Comparison of ENCODE assay signal across 24 cellular contexts in genomic region chr10:14530465-14530864, GRCh38.
DNase-seq lines count a peak whose midpoint lies in the region; ATAC-seq and TF ChIP-seq lines count a peak whose summit lies in the region.
"Had no signal": no experiment of that assay in that cellular context is flagged by ENCODE, and none has a peak within 500 bp of the region (broad histone marks: within the 10 kb centered on the region; RNA-seq: fewer than 3 reads in every experiment).

No MANE protein-coding gene starts in this region.

- intact Hi-C loops in activated CD4-positive, alpha-beta T cell treated with anti-CD3 and anti-CD28 coated beads for 36 hours (cut with DNase I, micrococcal nuclease): no loop called here
- intact Hi-C loops in activated CD4-positive, alpha-beta memory T cell treated with anti-CD3 and anti-CD28 coated beads for 36 hours (cut with micrococcal nuclease): no loop called here
- intact Hi-C loops in adrenal gland (cut with DNase I): loop anchor here in 1 of 2 donors (10.0 kb wide), 1 partner anchor 304 kb away; the partner anchor contains the start of genes CDNF, HSPA14 and MSANTD7

- H3K36me3 ChIP-seq in adrenal gland (replicated peaks in 1 of 2): peaks cover 0 to 16% of the 10 kb centered on the region in 2 donors
- H3K36me3 ChIP-seq: breast epithelium had no signal

- H3K4me1 ChIP-seq in adrenal gland (replicated peaks in 1 of 2): peaks cover 8 to 10% of the 10 kb centered on the region in 2 donors
- H3K4me1 ChIP-seq: breast epithelium, uterus had no signal

- no peak overlapping the region for H3K4me3 Mint-ChIP-seq in activated CD4-positive, alpha-beta T cell treated with anti-CD3 and anti-CD28 coated beads for 36 hours
- no peak overlapping the region for H3K4me3 Mint-ChIP-seq in activated CD4-positive, alpha-beta memory T cell treated with anti-CD3 and anti-CD28 coated beads for 36 hours
- H3K4me3 Mint-ChIP-seq in endothelial cell (ENCODE audit: unreplicated experiment): peak overlapping the region; percentile 23
- H3K4me3 Mint-ChIP-seq in osteocyte (ENCODE audit: unreplicated experiment): no peak overlapping the region
- H3K4me3 Mint-ChIP-seq: dendritic cell treated with granulocyte-macrophage colony-stimulating factor and Interleukin-4, amounts not matched to agents 40 ng/mL and 50 ng/mL, for 4 days; nephron progenitor cell had no signal

- H3K27me3 ChIP-seq in adrenal gland: no peaks in the 10 kb centered on the region
- H3K27me3 ChIP-seq: BLaER1 treated with 17β-estradiol and CSF1 and Interleukin-3, amounts not matched to agents 10 nM and 100 nM; breast epithelium; uterus had no signal

- TF ChIP-seq CTCF in endothelial cell (IDR thresholded peaks at IDR 0.05; ENCODE audit: unreplicated experiment) (no peak), osteocyte (IDR thresholded peaks at IDR 0.05) (no peak), adrenal gland (IDR thresholded peaks at IDR 0.05) (no peak)

- H3K9me3 Mint-ChIP-seq in activated CD4-positive, alpha-beta T cell treated with anti-CD3 and anti-CD28 coated beads for 36 hours (ENCODE audit: low read depth): no peaks in the 10 kb centered on the region
- H3K9me3 Mint-ChIP-seq in activated CD4-positive, alpha-beta memory T cell treated with anti-CD3 and anti-CD28 coated beads for 36 hours: no peaks in the 10 kb centered on the region
- no peaks in the 10 kb centered on the region for H3K9me3 Mint-ChIP-seq in endothelial cell (ENCODE audit: unreplicated experiment)
- H3K9me3 Mint-ChIP-seq in osteocyte (ENCODE audit: unreplicated experiment): no peaks in the 10 kb centered on the region
- H3K9me3 Mint-ChIP-seq in activated naive CD4-positive, alpha-beta T cell treated with anti-CD3 and anti-CD28 coated beads, Interleukin-2, amount 50 U/mL, for 72 hours: no peaks in the 10 kb centered on the region
- H3K9me3 Mint-ChIP-seq: dendritic cell treated with granulocyte-macrophage colony-stimulating factor and Interleukin-4, amounts not matched to agents 40 ng/mL and 50 ng/mL, for 4 days; nephron progenitor cell had no signal

- H3K27ac ChIP-seq in adrenal gland: no peak overlapping the region
- H3K27ac ChIP-seq: BLaER1 treated with 17β-estradiol and CSF1 and Interleukin-3, amounts not matched to agents 10 nM and 100 nM; breast epithelium; SK-N-MC; uterus had no signal

- CTCF ChIA-PET in activated CD4-positive, alpha-beta T cell treated with anti-CD3 and anti-CD28 coated beads for 36 hours (lab: Charles Lee): no interaction called here
- CTCF ChIA-PET in activated CD4-positive, alpha-beta memory T cell treated with anti-CD3 and anti-CD28 coated beads for 36 hours (lab: Charles Lee): interaction anchor here (1.2 to 1.4 kb wide), 2 partner anchors 13 to 22 kb away, joined by 3 to 4 read pairs; no protein-coding TSS in a partner anchor

- no peak overlapping the region for H3K4me3 ChIP-seq in adrenal gland
- H3K4me3 ChIP-seq: BLaER1 treated with 17β-estradiol and CSF1 and Interleukin-3, amounts not matched to agents 10 nM and 100 nM; breast epithelium; SK-N-MC; uterus had no signal

- 74 to 75% (median 75%) methylated on average over 5 of the region's 5 CpGs for WGBS in adrenal gland, 4 donors

- H3K4me1 Mint-ChIP-seq in activated CD4-positive, alpha-beta T cell treated with anti-CD3 and anti-CD28 coated beads for 36 hours: peaks cover 88% of the 10 kb centered on the region
- peaks cover 92% of the 10 kb centered on the region for H3K4me1 Mint-ChIP-seq in activated CD4-positive, alpha-beta memory T cell treated with anti-CD3 and anti-CD28 coated beads for 36 hours (ENCODE audit: low read depth)
- peaks cover 49% of the 10 kb centered on the region for H3K4me1 Mint-ChIP-seq in endothelial cell (ENCODE audit: unreplicated experiment)
- H3K4me1 Mint-ChIP-seq in osteocyte (ENCODE audit: unreplicated experiment): peaks cover 41% of the 10 kb centered on the region

- peaks cover 72% of the 10 kb centered on the region for H3K36me3 Mint-ChIP-seq in activated CD4-positive, alpha-beta T cell treated with anti-CD3 and anti-CD28 coated beads for 36 hours (ENCODE audit: low read depth)
- peaks cover 59% of the 10 kb centered on the region for H3K36me3 Mint-ChIP-seq in activated CD4-positive, alpha-beta memory T cell treated with anti-CD3 and anti-CD28 coated beads for 36 hours
- H3K36me3 Mint-ChIP-seq in endothelial cell (ENCODE audit: low read depth, unreplicated experiment) (peaks cover 50% of the 10 kb centered on the region), osteocyte (ENCODE audit: unreplicated experiment) (peaks cover 16% of the 10 kb centered on the region)
- H3K36me3 Mint-ChIP-seq in activated naive CD4-positive, alpha-beta T cell treated with anti-CD3 and anti-CD28 coated beads, Interleukin-2, amount 50 U/mL, for 72 hours: peaks cover 6 to 51% of the 10 kb centered on the region in 2 donors

- H3K27ac Mint-ChIP-seq in activated CD4-positive, alpha-beta T cell treated with anti-CD3 and anti-CD28 coated beads for 36 hours: peak overlapping the region; percentile 17
- H3K27ac Mint-ChIP-seq in activated CD4-positive, alpha-beta memory T cell treated with anti-CD3 and anti-CD28 coated beads for 36 hours: peak overlapping the region; percentile 70
- no peak overlapping the region for H3K27ac Mint-ChIP-seq in endothelial cell (ENCODE audit: unreplicated experiment)
- H3K27ac Mint-ChIP-seq in osteocyte (ENCODE audit: unreplicated experiment): peak overlapping the region; percentile 12
- peak overlapping the region in 1 of 2 donors; percentile 33 for H3K27ac Mint-ChIP-seq in activated naive CD4-positive, alpha-beta T cell treated with anti-CD3 and anti-CD28 coated beads, Interleukin-2, amount 50 U/mL, for 72 hours
- H3K27ac Mint-ChIP-seq: dendritic cell treated with granulocyte-macrophage colony-stimulating factor and Interleukin-4, amounts not matched to agents 40 ng/mL and 50 ng/mL, for 4 days; nephron progenitor cell had no signal

- TF ChIP-seq POLR2A in adrenal gland (IDR thresholded peaks at IDR 0.05): no peak

- no peak for ATAC-seq in activated CD4-positive, alpha-beta T cell treated with anti-CD3 and anti-CD28 coated beads for 36 hours
- no peak for ATAC-seq in activated naive CD4-positive, alpha-beta T cell treated with anti-CD3 and anti-CD28 coated beads, Interleukin-2, amount 50 U/mL, for 72 hours

- no peaks in the 10 kb centered on the region for H3K27me3 Mint-ChIP-seq in activated CD4-positive, alpha-beta T cell treated with anti-CD3 and anti-CD28 coated beads for 36 hours
- H3K27me3 Mint-ChIP-seq in activated CD4-positive, alpha-beta memory T cell treated with anti-CD3 and anti-CD28 coated beads for 36 hours: no peaks in the 10 kb centered on the region
- peaks cover 10% of the 10 kb centered on the region for H3K27me3 Mint-ChIP-seq in endothelial cell (ENCODE audit: unreplicated experiment)
- no peaks in the 10 kb centered on the region for H3K27me3 Mint-ChIP-seq in osteocyte (ENCODE audit: unreplicated experiment)
- H3K27me3 Mint-ChIP-seq: dendritic cell treated with granulocyte-macrophage colony-stimulating factor and Interleukin-4, amounts not matched to agents 40 ng/mL and 50 ng/mL, for 4 days; progenitor cell of endocrine pancreas had no signal

- no peak for DNase-seq in activated CD4-positive, alpha-beta T cell treated with anti-CD3 and anti-CD28 coated beads for 36 hours
- DNase-seq in activated CD4-positive, alpha-beta T cell treated with anti-CD3 and anti-CD28 coated beads for 1 hour: no peak
- no peak for DNase-seq in activated CD4-positive, alpha-beta memory T cell treated with anti-CD3 and anti-CD28 coated beads for 36 hours
- DNase-seq in endothelial cell (ENCODE audit: low spot score) (no peak), osteocyte (ENCODE audit: extremely low spot score, unreplicated experiment) (no peak), adrenal gland (no peak), COR-L47 (lab: John Stamatoyannopoulos, UW) (no peak)
- no peak for DNase-seq in activated naive CD4-positive, alpha-beta T cell treated with anti-CD3 and anti-CD28 coated beads, Interleukin-2, amount 50 U/mL, for 72 hours (ENCODE audit: low spot score in 2 of 2)
- DNase-seq: 8988T; activated CD4-positive, alpha-beta T cell treated with anti-CD3 and anti-CD28 coated beads for 48 hours; DMS53; hypothalamus; mammary epithelial cell; NCI-H1048; NCI-H2081 treated with DMSO at 0.1 percent for 48 hours; NCI-H510A; nephron progenitor cell; stimulated activated CD4-positive, alpha-beta T cell treated with anti-CD3 and anti-CD28 coated beads, Interleukin-1b, Interleukin-23, amount 100 ng/mL, for 48 hours; uterus had no signal

- no peaks in the 10 kb centered on the region for H3K9me3 ChIP-seq in adrenal gland (replicated peaks in 1 of 3)
- H3K9me3 ChIP-seq: BLaER1 treated with 17β-estradiol and CSF1 and Interleukin-3, amounts not matched to agents 10 nM and 100 nM; breast epithelium; uterus had no signal

- POLR2A ChIA-PET in activated CD4-positive, alpha-beta T cell treated with anti-CD3 and anti-CD28 coated beads for 36 hours (lab: Charles Lee): no interaction called here
- POLR2A ChIA-PET in activated CD4-positive, alpha-beta memory T cell treated with anti-CD3 and anti-CD28 coated beads for 36 hours (lab: Charles Lee): no interaction called here
